ENCODE assay signal across 17 cellular contexts in the genomic region with DNA sequence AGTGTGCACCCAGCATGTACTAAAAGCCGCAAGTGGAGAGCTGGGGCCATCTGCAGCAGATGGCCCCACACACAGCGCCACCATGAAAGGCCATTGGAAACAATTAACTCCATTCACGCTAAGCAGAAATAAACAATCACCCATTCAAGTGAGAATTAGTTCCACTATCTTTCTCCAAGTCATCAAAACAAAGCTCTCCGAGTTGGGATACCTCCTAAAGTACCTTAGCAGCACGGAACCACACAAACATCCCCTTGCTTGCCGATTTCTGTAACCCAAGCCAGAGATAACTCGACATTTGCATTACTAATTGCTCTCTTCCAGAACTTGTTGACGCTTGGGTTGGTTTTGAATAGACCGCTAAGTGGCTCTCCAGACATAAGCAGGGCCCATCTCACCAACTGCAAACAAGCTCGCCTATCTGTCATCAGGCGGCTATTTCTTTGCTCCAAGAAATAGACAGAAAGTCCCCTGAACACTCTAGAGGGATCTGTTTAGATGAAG.
DNase-seq lines count a peak whose midpoint lies in the region; ATAC-seq lines count a peak whose summit lies in the region.
"Had no signal": no experiment of that assay in that cellular context is flagged by ENCODE, and none has a peak within 500 bp of the region (broad histone marks: within the 10 kb centered on the region; RNA-seq: fewer than 3 reads in every experiment).

No MANE protein-coding gene starts in this region.

- H3K18ac ChIP-seq in neuronal stem cell (ENCODE audit: low read length) = no peak overlapping the region

- H3K36me3 ChIP-seq in HUES48 (ENCODE audit: control insufficient read depth, insufficient read depth, low read length) (no peaks in the 10 kb centered on the region), NT2/D1 (ENCODE audit: insufficient read depth, insufficient read length, low read length) (no peaks in the 10 kb centered on the region), neuronal stem cell (replicated peaks in 1 of 2; ENCODE audit: control insufficient read depth in 2 of 2, insufficient read depth in 2 of 2, low read length in 2 of 2) (no peaks in the 10 kb centered on the region)
- H3K36me3 ChIP-seq: heart left ventricle, sigmoid colon, thyroid gland had no signal

- H4K91ac ChIP-seq in neuronal stem cell (ENCODE audit: low read depth, low read length, poor library complexity) = no peak overlapping the region

- no peak overlapping the region for H3K4me3 Mint-ChIP-seq in activated CD4-positive, alpha-beta memory T cell treated with anti-CD3 and anti-CD28 coated beads for 36 hours
- H3K4me3 Mint-ChIP-seq: activated CD8-positive, alpha-beta T cell treated with anti-CD3 and anti-CD28 coated beads for 36 hours; activated naive CD8-positive, alpha-beta T cell treated with anti-CD3 and anti-CD28 coated beads, Interleukin-2, amount 50 U/mL, for 24 hours; B cell; mesothelial cell of epicardium had no signal

- no peak overlapping the region for H2AFZ ChIP-seq in neuronal stem cell (ENCODE audit: low read length)

- no peak overlapping the region for H3K4me3 ChIP-seq in HUES48 (ENCODE audit: low read depth, low read length)
- H3K4me3 ChIP-seq in NT2/D1 (ENCODE audit: insufficient read length, low read depth) = no peak overlapping the region
- H3K4me3 ChIP-seq in neuronal stem cell (ENCODE audit: low read length in 2 of 2) = no peak overlapping the region
- H3K4me3 ChIP-seq: heart left ventricle, sigmoid colon, thyroid gland had no signal

- H3K4me1 ChIP-seq in HUES48 (ENCODE audit: control insufficient read depth, insufficient read depth, low read length) (peaks cover 25% of the 10 kb centered on the region), NT2/D1 (ENCODE audit: insufficient read depth, insufficient read length) (peaks cover 10% of the 10 kb centered on the region), neuronal stem cell (ENCODE audit: control insufficient read depth in 2 of 2, insufficient read depth in 1 of 2, low read depth in 1 of 2, low read length in 2 of 2) (peaks cover 0 to 14% of the 10 kb centered on the region in 2 donors)
- H3K4me1 ChIP-seq: heart left ventricle, sigmoid colon had no signal

- H3K27me3 ChIP-seq in HUES48 (ENCODE audit: control insufficient read depth, insufficient read depth, low read length) (no peaks in the 10 kb centered on the region), NT2/D1 (ENCODE audit: insufficient read depth, insufficient read length) (peaks cover 98% of the 10 kb centered on the region), neuronal stem cell (ENCODE audit: control insufficient read depth in 3 of 3, insufficient read depth in 3 of 3, low read depth in 1 of 3, low read length in 3 of 3) (peaks cover 0 to 21% (median 0%) of the 10 kb centered on the region in 3 experiments)
- H3K27me3 ChIP-seq: thyroid gland had no signal

- no peak overlapping the region for H2BK15ac ChIP-seq in neuronal stem cell (ENCODE audit: low read length)

- no peaks in the 10 kb centered on the region for H3K9me3 ChIP-seq in HUES48 (ENCODE audit: control insufficient read depth, insufficient read depth, low read length)
- 0 out of 2 replicates have a peak, but pooled peaks cover 7% of the 10 kb centered on the region for H3K9me3 ChIP-seq in NT2/D1 (ENCODE audit: insufficient read depth, low read length)
- H3K9me3 ChIP-seq in neuronal stem cell (replicated peaks in 1 of 2; ENCODE audit: control insufficient read depth in 2 of 2, insufficient read depth in 1 of 2, low read depth in 1 of 2, low read length in 2 of 2) = no peaks in the 10 kb centered on the region
- H3K9me3 ChIP-seq: heart left ventricle, sigmoid colon, thyroid gland had no signal

- no peak overlapping the region for H3K14ac ChIP-seq in neuronal stem cell (ENCODE audit: low read length)

- H3K9ac ChIP-seq in HUES48 (ENCODE audit: low read depth, low read length) (no peak overlapping the region), NT2/D1 (ENCODE audit: insufficient read length, low read depth) (no peak overlapping the region), neuronal stem cell (ENCODE audit: low read depth, low read length, poor library complexity) (no peak overlapping the region)

- no peak overlapping the region for H2AK5ac ChIP-seq in neuronal stem cell (ENCODE audit: low read depth, low read length)

- no peak overlapping the region for H3K27ac Mint-ChIP-seq in activated CD4-positive, alpha-beta memory T cell treated with anti-CD3 and anti-CD28 coated beads for 36 hours
- H3K27ac Mint-ChIP-seq: activated CD8-positive, alpha-beta T cell treated with anti-CD3 and anti-CD28 coated beads for 36 hours; activated naive CD8-positive, alpha-beta T cell treated with anti-CD3 and anti-CD28 coated beads, Interleukin-2, amount 50 U/mL, for 24 hours; B cell; mesothelial cell of epicardium had no signal

- intact Hi-C loops in activated CD4-positive, alpha-beta memory T cell treated with anti-CD3 and anti-CD28 coated beads for 36 hours (cut with micrococcal nuclease) = no loop called here

- H2BK120ac ChIP-seq in neuronal stem cell (ENCODE audit: low read depth, low read length) = no peak overlapping the region

- DNase-seq in NCI-H187 (lab: John Stamatoyannopoulos, UW) (peak; percentile 52 to 79), NT2/D1 (ENCODE audit: low read depth, low spot score) (peak; percentile 82), neuronal stem cell (ENCODE audit: low spot score) (peak; percentile 12)
- no peak for DNase-seq in activated CD4-positive, alpha-beta memory T cell treated with anti-CD3 and anti-CD28 coated beads for 36 hours
- DNase-seq: activated CD8-positive, alpha-beta T cell treated with anti-CD3 and anti-CD28 coated beads for 36 hours; activated naive CD8-positive, alpha-beta T cell treated with anti-CD3 and anti-CD28 coated beads, Interleukin-2, amount 50 U/mL, for 24 hours; dermis blood vessel endothelial cell; heart left ventricle; sigmoid colon; stimulated activated CD4-positive, alpha-beta T cell treated with anti-CD3 and anti-CD28 coated beads, Interleukin-4, amount 100 ng/mL, for 1 hour had no signal

- H3K4ac ChIP-seq in neuronal stem cell (ENCODE audit: low read length) = no peak overlapping the region

- H3K79me1 ChIP-seq in neuronal stem cell (ENCODE audit: low read depth, low read length) = no peaks in the 10 kb centered on the region

- no peak overlapping the region for H2BK5ac ChIP-seq in neuronal stem cell (ENCODE audit: low read length)

- H3K27me3 Mint-ChIP-seq in activated CD4-positive, alpha-beta memory T cell treated with anti-CD3 and anti-CD28 coated beads for 36 hours = no peaks in the 10 kb centered on the region
- H3K27me3 Mint-ChIP-seq: B cell had no signal

- H3K9me3 Mint-ChIP-seq in activated CD4-positive, alpha-beta memory T cell treated with anti-CD3 and anti-CD28 coated beads for 36 hours = no peaks in the 10 kb centered on the region
- H3K9me3 Mint-ChIP-seq: activated CD8-positive, alpha-beta T cell treated with anti-CD3 and anti-CD28 coated beads for 36 hours; activated naive CD8-positive, alpha-beta T cell treated with anti-CD3 and anti-CD28 coated beads, Interleukin-2, amount 50 U/mL, for 24 hours; mesothelial cell of epicardium had no signal

- CTCF ChIA-PET in activated CD4-positive, alpha-beta memory T cell treated with anti-CD3 and anti-CD28 coated beads for 36 hours (lab: Charles Lee) = no interaction called here

- H4K8ac ChIP-seq in neuronal stem cell (ENCODE audit: low read depth, low read length) = no peak overlapping the region

- H3K23ac ChIP-seq in neuronal stem cell (ENCODE audit: low read depth, low read length, poor library complexity) = no peak overlapping the region

- H3K4me1 Mint-ChIP-seq in activated CD4-positive, alpha-beta memory T cell treated with anti-CD3 and anti-CD28 coated beads for 36 hours (ENCODE audit: low read depth) = no peaks in the 10 kb centered on the region
- H3K4me1 Mint-ChIP-seq: activated naive CD8-positive, alpha-beta T cell treated with anti-CD3 and anti-CD28 coated beads, Interleukin-2, amount 50 U/mL, for 24 hours; B cell; mesothelial cell of epicardium had no signal

- no peak overlapping the region for H3K4me2 ChIP-seq in neuronal stem cell (ENCODE audit: insufficient read depth, low read length, poor library complexity, severe bottlenecking)

- ATAC-seq in HG02884 (IDR thresholded peaks at IDR 0.05; ENCODE audit: unreplicated experiment) (no peak), HG03025 (IDR thresholded peaks at IDR 0.05; ENCODE audit: low FRiP score, unreplicated experiment) (no peak)
- ATAC-seq: activated CD8-positive, alpha-beta T cell treated with anti-CD3 and anti-CD28 coated beads for 36 hours; activated naive CD8-positive, alpha-beta T cell treated with anti-CD3 and anti-CD28 coated beads, Interleukin-2, amount 50 U/mL, for 24 hours; heart left ventricle had no signal

- H3K36me3 Mint-ChIP-seq in activated CD4-positive, alpha-beta memory T cell treated with anti-CD3 and anti-CD28 coated beads for 36 hours = no peaks in the 10 kb centered on the region
- H3K36me3 Mint-ChIP-seq: mesothelial cell of epicardium had no signal

- H3K27ac ChIP-seq in HUES48 (ENCODE audit: low read depth, low read length) = peak overlapping the region; percentile 78
- H3K27ac ChIP-seq in neuronal stem cell (replicated peaks; ENCODE audit: low read length) = no peak overlapping the region
- H3K27ac ChIP-seq: heart left ventricle, RWPE1, sigmoid colon, thyroid gland had no signal

- no CpG with 5 or more reads among the region's 11 CpGs for WGBS in neuronal stem cell (ENCODE audit: extremely low coverage in 2 of 2, insufficient read length in 2 of 2, insufficient replicate concordance in 1 of 2), 2 donors

- POLR2A ChIA-PET in activated CD4-positive, alpha-beta memory T cell treated with anti-CD3 and anti-CD28 coated beads for 36 hours (lab: Charles Lee) = no interaction called here

- no peak overlapping the region for H2BK12ac ChIP-seq in neuronal stem cell (ENCODE audit: low read length)
